ENCODE assay signal across 3 cellular contexts in genomic region chr5:155029240-155029639, GRCh38.
"Had no signal": no experiment of that assay in that cellular context is flagged by ENCODE, and none has a peak within 500 bp of the region (broad histone marks: within the 10 kb centered on the region; RNA-seq: fewer than 3 reads in every experiment).

No MANE protein-coding gene starts in this region.

- ATAC-seq: GM12878 had no signal

- H3K4me3 ChIP-seq: GM12878 had no signal

- DNase-seq: GDM1, GF-D8 had no signal
